32 cellular contexts compared by ENCODE assay signal in the genomic region with DNA sequence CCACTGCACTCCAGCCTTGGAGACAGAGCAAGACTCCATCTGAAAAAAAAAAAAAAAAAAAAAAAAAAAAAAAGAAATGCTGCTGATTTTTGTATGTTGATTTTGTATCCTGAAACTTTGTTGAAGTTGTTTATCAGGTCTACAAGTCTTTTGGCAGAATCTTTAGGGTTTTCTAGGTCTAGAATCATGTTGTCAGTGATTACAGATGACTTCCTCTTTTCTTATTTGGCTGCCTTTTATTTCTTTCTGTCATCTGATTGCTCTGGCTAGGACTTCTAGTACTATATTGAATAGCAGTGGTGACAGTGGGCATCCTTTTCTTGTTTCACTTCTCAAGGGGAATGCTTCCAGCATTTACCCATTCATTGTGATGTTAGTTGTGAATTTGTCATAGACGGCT.
"Had no signal": no experiment of that assay in that cellular context is flagged by ENCODE, and none has a peak within 500 bp of the region (broad histone marks: within the 10 kb centered on the region; RNA-seq: fewer than 3 reads in every experiment).

No MANE protein-coding gene starts in this region.

- DNase-seq: activated CD4-positive, alpha-beta T cell treated with anti-CD3 and anti-CD28 coated beads for 1 hour; activated CD4-positive, alpha-beta T cell treated with anti-CD3 and anti-CD28 coated beads, Interleukin-2, amount 10 ng/mL, durations not matched to agents 24 days and 14 days; activated CD4-positive, alpha-beta T cell treated with anti-CD3 and anti-CD28 coated beads, Interleukin-2, amount 50 U/mL, for 48 hours; activated CD8-positive, alpha-beta memory T cell treated with anti-CD3 and anti-CD28 coated beads, Interleukin-2, amount 10 ng/mL, durations not matched to agents 7 days and 5 days; activated effector memory CD4-positive, alpha-beta T cell treated with anti-CD3 and anti-CD28 coated beads, Interleukin-2, amount 50 U/mL, for 16 hours; activated naive CD4-positive, alpha-beta T cell treated with Interleukin-2 at 50 U/mL for 16 hours; activated naive CD8-positive, alpha-beta T cell treated with anti-CD3 and anti-CD28 coated beads, Interleukin-2, amount 50 U/mL, for 24 hours; activated T-cell treated with anti-CD3 and anti-CD28 coated beads, Interleukin-2, amount 50 U/mL, for 4 hours; amniotic stem cell; body of pancreas; central memory CD4-positive, alpha-beta T cell; cortex of kidney; IMR-90; MG63; NCI-H1092 treated with DMSO at 0.1 percent for 48 hours; NCI-H1417 treated with DMSO at 0.1 percent for 48 hours; NCI-H1694; NCI-H2029; NCI-H2107; NCI-H2171 treated with DMSO at 0.1 percent for 48 hours; NCI-H226; NCI-H526 treated with DMSO at 0.1 percent for 48 hours; NCI-H82; NK-92 treated with Interleukin-12 subunit alpha and Interleukin-12 subunit beta, amount 100 ng/mL, for 24 hours; SJCRH30; SK-N-SH; T-helper 2 cell; T1000 had no signal

- H3K27me3 ChIP-seq: ascending aorta, body of pancreas, MG63, SJCRH30 had no signal

- H3K4me3 ChIP-seq: ascending aorta, body of pancreas, MG63, SJCRH30 had no signal

- H3K4me1 ChIP-seq: ascending aorta, body of pancreas, SJCRH30 had no signal

- H3K27ac ChIP-seq: ascending aorta, body of pancreas, KMS-11, SJCRH30 had no signal

- ATAC-seq: activated CD8-positive, alpha-beta memory T cell treated with anti-CD3 and anti-CD28 coated beads, Interleukin-2, amount 10 ng/mL, durations not matched to agents 7 days and 5 days; activated naive CD4-positive, alpha-beta T cell treated with anti-CD3 and anti-CD28 coated beads, Interleukin-2, amount 50 U/mL, for 72 hours; activated naive CD8-positive, alpha-beta T cell treated with anti-CD3 and anti-CD28 coated beads, Interleukin-2, amount 50 U/mL, for 24 hours; activated T-cell treated with anti-CD3 and anti-CD28 coated beads, Interleukin-2, amount 50 U/mL, for 4 hours; body of pancreas; WTC11 had no signal

- H3K9me3 ChIP-seq: ascending aorta, body of pancreas had no signal
